8 cellular contexts compared by ENCODE assay signal in genomic region chr4:15396157-15396800, GRCh38. TPM values are rescaled to one million over a fixed set of nuclear protein-coding genes. Genes with fewer than 3 reads are reported as not detected.
DNase-seq lines count a peak whose midpoint lies in the region; ATAC-seq and TF ChIP-seq lines count a peak whose summit lies in the region.

No MANE protein-coding gene starts in this region.

- 53% methylated on average over 4 of the region's 4 CpGs for WGBS in hepatocyte (ENCODE audit: low lambda C conversion rate, missing lambda C conversion rate)

- no peaks in the 10 kb centered on the region for H3K79me2 ChIP-seq in hepatocyte

- no peak overlapping the region for H3K27ac Mint-ChIP-seq in activated naive CD4-positive, alpha-beta T cell treated with anti-CD3 and anti-CD28 coated beads, Interleukin-2, amount 50 U/mL, for 72 hours

- H3K27ac ChIP-seq in SJCRH30 (no peak overlapping the region), hepatocyte (no peak overlapping the region)

- H3K36me3 ChIP-seq in SJCRH30: no peaks in the 10 kb centered on the region
- H3K36me3 ChIP-seq in hepatocyte (replicated peaks; ENCODE audit: insufficient read depth, low read depth): no peaks in the 10 kb centered on the region

- H4K20me1 ChIP-seq in hepatocyte (ENCODE audit: insufficient read depth, poor library complexity, severe bottlenecking): no peaks in the 10 kb centered on the region

- no peak overlapping the region for H2AFZ ChIP-seq in hepatocyte

- DNase-seq in ELR (ENCODE audit: low read depth): peak; percentile 57
- DNase-seq in HK-2 (ENCODE audit: unreplicated experiment): peak; percentile 58
- peak; percentile 48 to 76 for DNase-seq in SJCRH30
- peak in 1 of 2 donors; percentile 64 for DNase-seq in activated naive CD4-positive, alpha-beta T cell treated with anti-CD3 and anti-CD28 coated beads, Interleukin-2, amount 50 U/mL, for 72 hours (ENCODE audit: low spot score in 2 of 2)
- DNase-seq in hepatocyte (ENCODE audit: low spot score): peak; percentile 61
- DNase-seq in stimulated activated CD4-positive, alpha-beta T cell treated with anti-CD3 and anti-CD28 coated beads, Interleukin-1b, Interleukin-23, amount 100 ng/mL, for 4 hours (ENCODE audit: low read depth in 2 of 2): peak; percentile 26 to 34
- no peak for DNase-seq in KG1 (lab: John Stamatoyannopoulos, UW)

- no peaks in the 10 kb centered on the region for H3K27me3 ChIP-seq in SJCRH30
- no peaks in the 10 kb centered on the region for H3K27me3 ChIP-seq in hepatocyte

- H3K9me3 ChIP-seq in SJCRH30 (replicated peaks) (no peaks in the 10 kb centered on the region), hepatocyte (ENCODE audit: low read depth) (no peaks in the 10 kb centered on the region)

- H3K4me3 ChIP-seq in SJCRH30 (no peak overlapping the region), hepatocyte (no peak overlapping the region)

- ATAC-seq in GM21447 (IDR thresholded peaks at IDR 0.05; ENCODE audit: unreplicated experiment): peak; percentile 69
- peak; percentile 72 to 79 for ATAC-seq in activated naive CD4-positive, alpha-beta T cell treated with anti-CD3 and anti-CD28 coated beads, Interleukin-2, amount 50 U/mL, for 72 hours

- no peaks in the 10 kb centered on the region for H3K4me1 ChIP-seq in SJCRH30
- peaks cover 9% of the 10 kb centered on the region for H3K4me1 ChIP-seq in hepatocyte (ENCODE audit: insufficient read depth)

- H3K4me2 ChIP-seq in hepatocyte: no peak overlapping the region

- TF ChIP-seq CTCF in hepatocyte (IDR thresholded peaks at IDR 0.05; ENCODE audit: poor library complexity): peak; percentile 59

- H3K9me3 Mint-ChIP-seq in activated naive CD4-positive, alpha-beta T cell treated with anti-CD3 and anti-CD28 coated beads, Interleukin-2, amount 50 U/mL, for 72 hours: no peaks in the 10 kb centered on the region

- H3K36me3 Mint-ChIP-seq in activated naive CD4-positive, alpha-beta T cell treated with anti-CD3 and anti-CD28 coated beads, Interleukin-2, amount 50 U/mL, for 72 hours: no peaks in the 10 kb centered on the region

- H3K9me2 ChIP-seq in hepatocyte (replicated peaks; ENCODE audit: insufficient read depth): no peaks in the 10 kb centered on the region

RNA-seq across cellular contexts. Expression of gene C1QTNF7, which starts 31.6 kb away (rescaled TPM):
- not detected in 2 replicates for total RNA-seq in SJCRH30 (2014; rRNA removed; shearing (Covaris generic))
- not detected for total RNA-seq in activated naive CD4-positive, alpha-beta T cell treated with anti-CD3 and anti-CD28 coated beads, Interleukin-2, amount 50 U/mL, for 72 hours
- total RNA-seq in hepatocyte: 1.4 and 10.5 TPM in 2 replicates
- polyA plus RNA-seq in hepatocyte: 1.1 and 1.4 TPM in 2 replicates
